In the genomic region with DNA sequence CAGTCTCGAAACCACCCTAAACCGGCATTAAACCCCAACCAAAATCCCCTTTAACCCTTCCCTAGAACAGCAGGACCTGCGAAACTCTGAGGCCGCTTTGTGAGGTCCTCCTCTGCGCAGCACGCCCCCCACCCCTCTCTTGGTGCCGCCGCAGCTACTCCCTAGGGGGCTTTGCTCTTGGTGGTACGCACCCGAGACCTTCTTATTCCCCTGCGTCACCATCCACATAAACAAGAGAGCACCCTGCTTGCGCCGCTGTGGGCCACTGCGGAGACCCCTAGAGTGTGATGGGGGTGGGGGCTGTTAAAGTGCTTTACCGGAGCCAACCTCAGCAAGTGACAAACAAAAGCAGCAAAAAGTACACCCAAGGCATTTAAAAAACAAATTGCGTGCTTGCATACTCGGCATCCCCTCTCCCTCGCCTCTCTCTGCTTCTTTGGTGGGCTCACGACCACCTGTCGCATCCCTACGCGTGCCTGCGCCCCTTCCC, we compare ENCODE assay signal across 9 cellular contexts. TPM values are rescaled to one million over a fixed set of nuclear protein-coding genes. Genes with fewer than 3 reads are reported as not detected.
DNase-seq lines count a peak whose midpoint lies in the region; TF ChIP-seq lines count a peak whose summit lies in the region.
"Had no signal": no experiment of that assay in that cellular context is flagged by ENCODE, and none has a peak within 500 bp of the region (broad histone marks: within the 10 kb centered on the region; RNA-seq: fewer than 3 reads in every experiment).

No MANE protein-coding gene starts in this region.

- peak overlapping the region; percentile 80 for H3K4me3 Mint-ChIP-seq in activated CD4-positive, alpha-beta memory T cell treated with anti-CD3 and anti-CD28 coated beads, Interleukin-2, amount 10 ng/mL, durations not matched to agents 7 days and 5 days

- CTCF ChIA-PET in activated CD4-positive, alpha-beta memory T cell treated with anti-CD3 and anti-CD28 coated beads, Interleukin-2, amount 10 ng/mL, durations not matched to agents 7 days and 5 days (lab: Charles Lee): interaction anchor here (0.6 to 2.4 kb wide), 5 partner anchors 34 to 204 kb away, joined by 3 to 9 read pairs (median 6); a partner anchor contains a TSS

- H3K4me1 ChIP-seq in hepatocyte (ENCODE audit: insufficient read depth) (peaks cover 8% of the 10 kb centered on the region), skeletal muscle satellite cell (ENCODE audit: control insufficient read depth, insufficient read depth, low read length) (peaks cover 5% of the 10 kb centered on the region)

- peaks cover 75% of the 10 kb centered on the region for H3K27me3 Mint-ChIP-seq in activated CD4-positive, alpha-beta memory T cell treated with anti-CD3 and anti-CD28 coated beads, Interleukin-2, amount 10 ng/mL, durations not matched to agents 7 days and 5 days

- H3K4me2 ChIP-seq in hepatocyte (peak overlapping the region; percentile 90), skeletal muscle satellite cell (ENCODE audit: low read length) (peak overlapping the region; percentile 86)

- peak overlapping the region; percentile 42; the same call in 1 of the 2 replicates for H3K4me3 ChIP-seq in H7 (ENCODE audit: insufficient read depth, low read depth, low read length)
- peak overlapping the region; percentile 12 for H3K4me3 ChIP-seq in hepatocyte
- H3K4me3 ChIP-seq in skeletal muscle satellite cell (ENCODE audit: low read length): no peak overlapping the region

- H3K4me1 Mint-ChIP-seq in activated CD4-positive, alpha-beta memory T cell treated with anti-CD3 and anti-CD28 coated beads, Interleukin-2, amount 10 ng/mL, durations not matched to agents 7 days and 5 days: peaks cover 45% of the 10 kb centered on the region

- WGBS in hepatocyte (ENCODE audit: low lambda C conversion rate, missing lambda C conversion rate): 28% methylated on average over 23 of the region's 23 CpGs

- H3K9me3 Mint-ChIP-seq in activated CD4-positive, alpha-beta memory T cell treated with anti-CD3 and anti-CD28 coated beads, Interleukin-2, amount 10 ng/mL, durations not matched to agents 7 days and 5 days: no peaks in the 10 kb centered on the region

- H3K36me3 Mint-ChIP-seq in activated CD4-positive, alpha-beta memory T cell treated with anti-CD3 and anti-CD28 coated beads, Interleukin-2, amount 10 ng/mL, durations not matched to agents 7 days and 5 days (ENCODE audit: low read depth): no peaks in the 10 kb centered on the region

- H3K79me2 ChIP-seq in hepatocyte: peaks cover 6% of the 10 kb centered on the region

- POLR2A ChIA-PET in activated CD4-positive, alpha-beta memory T cell treated with anti-CD3 and anti-CD28 coated beads, Interleukin-2, amount 10 ng/mL, durations not matched to agents 7 days and 5 days (lab: Charles Lee): interaction anchor here (0.6 to 3.3 kb wide), 2 partner anchors 16 to 200 kb away, joined by 3 to 16 read pairs; a partner anchor contains a TSS

- peaks cover 57% of the 10 kb centered on the region for H3K27me3 ChIP-seq in H7 (ENCODE audit: control insufficient read depth, insufficient read depth, low read length)
- peaks cover 56% of the 10 kb centered on the region for H3K27me3 ChIP-seq in hepatocyte
- peaks cover 35% of the 10 kb centered on the region for H3K27me3 ChIP-seq in skeletal muscle satellite cell (ENCODE audit: control insufficient read depth, insufficient read depth, low read length)

- DNase-seq in H7: no peak
- DNase-seq in activated CD4-positive, alpha-beta memory T cell treated with anti-CD3 and anti-CD28 coated beads, Interleukin-2, amount 10 ng/mL, durations not matched to agents 7 days and 5 days: no peak
- DNase-seq in hepatocyte (ENCODE audit: low spot score): no peak
- DNase-seq in NCI-H82 (lab: John Stamatoyannopoulos, UW): no peak
- no peak for DNase-seq in HT-29 (ENCODE audit: low spot score)
- no peak for DNase-seq in NCI-H2227 treated with DMSO at 0.1 percent for 48 hours (lab: John Stamatoyannopoulos, UW)
- DNase-seq in NCI-H345 treated with DMSO at 0.1 percent for 48 hours (lab: John Stamatoyannopoulos, UW; ENCODE audit: unreplicated experiment): no peak
- DNase-seq: SHP77 treated with DMSO at 0.1 percent for 48 hours had no signal

- H3K9me2 ChIP-seq in hepatocyte (replicated peaks; ENCODE audit: insufficient read depth): no peaks in the 10 kb centered on the region

- H3K27ac ChIP-seq in hepatocyte: no peak overlapping the region

- TF ChIP-seq CTCF in hepatocyte (IDR thresholded peaks at IDR 0.05; ENCODE audit: poor library complexity): no peak

- H3K9me3 ChIP-seq in hepatocyte (ENCODE audit: low read depth) (no peaks in the 10 kb centered on the region), skeletal muscle satellite cell (replicated peaks; ENCODE audit: low read length) (no peaks in the 10 kb centered on the region)

- peaks cover 13% of the 10 kb centered on the region for H3K36me3 ChIP-seq in H7 (replicated peaks; ENCODE audit: control insufficient read depth, insufficient read depth, low read length)
- no peaks in the 10 kb centered on the region for H3K36me3 ChIP-seq in hepatocyte (replicated peaks; ENCODE audit: insufficient read depth, low read depth)
- no peaks in the 10 kb centered on the region for H3K36me3 ChIP-seq in skeletal muscle satellite cell (ENCODE audit: insufficient read depth, low read length)

- no peak overlapping the region for H3K27ac Mint-ChIP-seq in activated CD4-positive, alpha-beta memory T cell treated with anti-CD3 and anti-CD28 coated beads, Interleukin-2, amount 10 ng/mL, durations not matched to agents 7 days and 5 days

- H3K9ac ChIP-seq in skeletal muscle satellite cell (ENCODE audit: low read depth, low read length): no peak overlapping the region

- H4K20me1 ChIP-seq in hepatocyte (ENCODE audit: insufficient read depth, poor library complexity, severe bottlenecking): no peaks in the 10 kb centered on the region

- H2AFZ ChIP-seq in hepatocyte: no peak overlapping the region

RNA-seq across cellular contexts. Expression of a gene that starts 0.5 kb away (rescaled TPM):
- 683 and 685 TPM in 2 replicates for total RNA-seq in H7 (2014; rRNA removed; shearing (Covaris generic))
- 100 to 1,000 TPM; 790 to 809 TPM for total RNA-seq in activated CD4-positive, alpha-beta memory T cell treated with anti-CD3 and anti-CD28 coated beads, Interleukin-2, amount 10 ng/mL, durations not matched to agents 7 days and 5 days
- 841 and 897 TPM in 2 replicates for total RNA-seq in hepatocyte
- polyA plus RNA-seq in hepatocyte: 1,649 and 1,702 TPM in 2 replicates
- total RNA-seq in skeletal muscle satellite cell (2012; rRNA removed): 236 and 277 TPM in 2 replicates
- 805 and 888 TPM in 2 replicates for total RNA-seq in HT-29 (2014; rRNA removed; shearing (Covaris generic))

RNA-seq across cellular contexts. Expression of a gene that starts 1.3 kb away (rescaled TPM):
- 0.24 and 0.26 TPM in 2 replicates for total RNA-seq in H7 (2014; rRNA removed; shearing (Covaris generic))
- 1 to 10 TPM in 1 of 2 experiments, under 1 TPM in 1; 0.65 to 1.0 TPM for total RNA-seq in activated CD4-positive, alpha-beta memory T cell treated with anti-CD3 and anti-CD28 coated beads, Interleukin-2, amount 10 ng/mL, durations not matched to agents 7 days and 5 days
- total RNA-seq in hepatocyte: 0.16 TPM in 1 of 2 replicates, not detected in the other
- polyA plus RNA-seq in hepatocyte: 0.97 and 0.98 TPM in 2 replicates
- total RNA-seq in skeletal muscle satellite cell (2012; rRNA removed): 0.66 and 1.0 TPM in 2 replicates
- total RNA-seq in HT-29 (2014; rRNA removed; shearing (Covaris generic)): not detected in 2 replicates
